3 cellular contexts compared by ENCODE assay signal in genomic region chr12:68667896-68668295, GRCh38.
TF ChIP-seq lines count a peak whose summit lies in the region.

No MANE protein-coding gene starts in this region.

TF ChIP-seq in SK-N-SH treated with all-trans-retinoic acid at 6 μM for 48 hours, 23 proteins besides CTCF, POLR2A, EP300 and RAD21 (continued from another document):
- no peak for TF ChIP-seq ZNF8 (CRISPR knock-in tag; IDR thresholded peaks at IDR 0.05)
- TF ChIP-seq ZNF565 (CRISPR knock-in tag; conservative IDR thresholded peaks at IDR 0.05; ENCODE audit: low read depth): no peak

TF ChIP-seq in SK-N-SH, 30 proteins besides CTCF, POLR2A, EP300 and RAD21 (continued from another document):
- TF ChIP-seq NFIC (IDR thresholded peaks at IDR 0.05; ENCODE audit: borderline replicate concordance) (no peak), FOSL2 (IDR thresholded peaks at IDR 0.05; ENCODE audit: borderline replicate concordance, low read depth) (no peak)

TF ChIP-seq in GM23338, 12 proteins besides CTCF, POLR2A, EP300 and RAD21 (continued from another document):
- no peak for TF ChIP-seq STAT1 (IDR thresholded peaks at IDR 0.05; ENCODE audit: unreplicated experiment)
- TF ChIP-seq REST (IDR thresholded peaks at IDR 0.05; ENCODE audit: unreplicated experiment): no peak
- no peak for TF ChIP-seq ETS1 (IDR thresholded peaks at IDR 0.05)
- no peak for TF ChIP-seq JUNB (IDR thresholded peaks at IDR 0.05; ENCODE audit: unreplicated experiment)
